In the genomic region with DNA sequence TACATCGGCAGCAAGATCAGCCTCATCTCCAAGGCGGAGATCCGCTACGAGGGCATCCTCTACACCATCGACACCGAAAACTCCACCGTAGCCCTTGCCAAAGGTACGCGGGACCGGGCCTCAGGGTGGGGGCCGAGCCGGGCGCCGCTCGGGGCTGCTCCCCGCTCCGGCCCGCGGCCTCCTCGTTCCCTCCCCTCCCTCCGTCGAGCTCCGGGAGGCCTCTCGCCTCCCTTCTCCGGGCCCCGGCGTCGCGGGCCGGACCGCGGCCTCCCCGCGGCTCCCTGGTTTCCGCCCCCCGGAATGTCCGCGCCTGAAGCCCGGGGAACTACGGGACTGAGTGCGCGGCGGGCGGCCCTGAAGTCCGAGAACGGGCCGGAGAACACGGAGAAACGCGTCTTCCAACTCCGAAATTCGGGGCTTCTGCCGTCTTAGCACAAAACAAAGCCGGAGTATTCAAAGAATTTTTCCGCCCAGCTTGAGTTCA, we compare ENCODE assay signal across 2 cellular contexts.
TF ChIP-seq lines count a peak whose summit lies in the region.

No MANE protein-coding gene starts in this region.

TF ChIP-seq in HEK293, 187 proteins besides CTCF, POLR2A, EP300 and RAD21 (continued from another document and continues in another):
- TF ChIP-seq, protein P1, sequence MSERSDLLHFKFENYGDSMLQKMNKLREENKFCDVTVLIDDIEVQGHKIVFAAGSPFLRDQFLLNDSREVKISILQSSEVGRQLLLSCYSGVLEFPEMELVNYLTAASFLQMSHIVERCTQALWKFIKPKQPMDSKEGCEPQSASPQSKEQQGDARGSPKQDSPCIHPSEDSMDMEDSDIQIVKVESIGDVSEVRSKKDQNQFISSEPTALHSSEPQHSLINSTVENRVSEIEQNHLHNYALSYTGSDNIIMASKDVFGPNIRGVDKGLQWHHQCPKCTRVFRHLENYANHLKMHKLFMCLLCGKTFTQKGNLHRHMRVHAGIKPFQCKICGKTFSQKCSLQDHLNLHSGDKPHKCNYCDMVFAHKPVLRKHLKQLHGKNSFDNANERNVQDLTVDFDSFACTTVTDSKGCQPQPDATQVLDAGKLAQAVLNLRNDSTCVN (tag by site-specific recombination; optimal IDR thresholded peaks at IDR 0.05), result peak; percentile 99
- TF ChIP-seq ZFHX2 (tag by site-specific recombination; conservative IDR thresholded peaks at IDR 0.05), result peak; percentile 11
- no peak for TF ChIP-seq ZFP37 (tag by site-specific recombination; IDR thresholded peaks at IDR 0.05)
- 0 out of 2 replicates have a peak, but pooled peaks have one; percentile 27 for TF ChIP-seq OVOL3 (tag by site-specific recombination; IDR thresholded peaks at IDR 0.05)
- TF ChIP-seq ZBTB48 (tag by site-specific recombination; IDR thresholded peaks at IDR 0.05), result peak; percentile 34
- TF ChIP-seq ZNF660 (tag by site-specific recombination; IDR thresholded peaks at IDR 0.05), result peak; percentile 87
- peak; percentile 59; the same call in 1 of the 2 replicates for TF ChIP-seq ZSCAN16 (tag by site-specific recombination; IDR thresholded peaks at IDR 0.05)
- peak; percentile 86 for TF ChIP-seq YY1 (tag by site-specific recombination; IDR thresholded peaks at IDR 0.05)
- peak; percentile 7; the same call in 1 of the 2 replicates for TF ChIP-seq KLF8 (tag by site-specific recombination; IDR thresholded peaks at IDR 0.05)
- TF ChIP-seq ZNF621 (tag by site-specific recombination; IDR thresholded peaks at IDR 0.05), result no peak
- TF ChIP-seq ZNF549 (tag by site-specific recombination; IDR thresholded peaks at IDR 0.05), result no peak
- TF ChIP-seq ZIC2 (tag by site-specific recombination; IDR thresholded peaks at IDR 0.05), result peak; percentile 48; the same call in 1 of the 2 replicates
- peak; percentile 28; the same call in 1 of the 2 replicates for TF ChIP-seq ZNF791 (tag by site-specific recombination; IDR thresholded peaks at IDR 0.05)
- TF ChIP-seq ZNF433 (tag by site-specific recombination; IDR thresholded peaks at IDR 0.05; ENCODE audit: low read depth), result peak; percentile 2; the same call in 1 of the 2 replicates
- TF ChIP-seq, protein P2, sequence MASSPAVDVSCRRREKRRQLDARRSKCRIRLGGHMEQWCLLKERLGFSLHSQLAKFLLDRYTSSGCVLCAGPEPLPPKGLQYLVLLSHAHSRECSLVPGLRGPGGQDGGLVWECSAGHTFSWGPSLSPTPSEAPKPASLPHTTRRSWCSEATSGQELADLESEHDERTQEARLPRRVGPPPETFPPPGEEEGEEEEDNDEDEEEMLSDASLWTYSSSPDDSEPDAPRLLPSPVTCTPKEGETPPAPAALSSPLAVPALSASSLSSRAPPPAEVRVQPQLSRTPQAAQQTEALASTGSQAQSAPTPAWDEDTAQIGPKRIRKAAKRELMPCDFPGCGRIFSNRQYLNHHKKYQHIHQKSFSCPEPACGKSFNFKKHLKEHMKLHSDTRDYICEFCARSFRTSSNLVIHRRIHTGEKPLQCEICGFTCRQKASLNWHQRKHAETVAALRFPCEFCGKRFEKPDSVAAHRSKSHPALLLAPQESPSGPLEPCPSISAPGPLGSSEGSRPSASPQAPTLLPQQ (tag by site-specific recombination; IDR thresholded peaks at IDR 0.05), result peak; percentile 5; the same call in 1 of the 2 replicates
- 0 out of 2 replicates have a peak, but pooled peaks have one; percentile 9 for TF ChIP-seq ZNF223 (tag by site-specific recombination; IDR thresholded peaks at IDR 0.05)
- TF ChIP-seq SCRT2 (tag by site-specific recombination; IDR thresholded peaks at IDR 0.05), result no peak
- no peak for TF ChIP-seq ZNF776 (tag by site-specific recombination; IDR thresholded peaks at IDR 0.05; ENCODE audit: borderline replicate concordance)
- no peak for TF ChIP-seq ZNF214 (tag by site-specific recombination; IDR thresholded peaks at IDR 0.05; ENCODE audit: borderline replicate concordance)
- TF ChIP-seq, protein P3, sequence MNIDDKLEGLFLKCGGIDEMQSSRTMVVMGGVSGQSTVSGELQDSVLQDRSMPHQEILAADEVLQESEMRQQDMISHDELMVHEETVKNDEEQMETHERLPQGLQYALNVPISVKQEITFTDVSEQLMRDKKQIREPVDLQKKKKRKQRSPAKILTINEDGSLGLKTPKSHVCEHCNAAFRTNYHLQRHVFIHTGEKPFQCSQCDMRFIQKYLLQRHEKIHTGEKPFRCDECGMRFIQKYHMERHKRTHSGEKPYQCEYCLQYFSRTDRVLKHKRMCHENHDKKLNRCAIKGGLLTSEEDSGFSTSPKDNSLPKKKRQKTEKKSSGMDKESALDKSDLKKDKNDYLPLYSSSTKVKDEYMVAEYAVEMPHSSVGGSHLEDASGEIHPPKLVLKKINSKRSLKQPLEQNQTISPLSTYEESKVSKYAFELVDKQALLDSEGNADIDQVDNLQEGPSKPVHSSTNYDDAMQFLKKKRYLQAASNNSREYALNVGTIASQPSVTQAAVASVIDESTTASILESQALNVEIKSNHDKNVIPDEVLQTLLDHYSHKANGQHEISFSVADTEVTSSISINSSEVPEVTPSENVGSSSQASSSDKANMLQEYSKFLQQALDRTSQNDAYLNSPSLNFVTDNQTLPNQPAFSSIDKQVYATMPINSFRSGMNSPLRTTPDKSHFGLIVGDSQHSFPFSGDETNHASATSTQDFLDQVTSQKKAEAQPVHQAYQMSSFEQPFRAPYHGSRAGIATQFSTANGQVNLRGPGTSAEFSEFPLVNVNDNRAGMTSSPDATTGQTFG (tag by site-specific recombination; IDR thresholded peaks at IDR 0.05; ENCODE audit: borderline replicate concordance), result no peak; the same call in 1 of the 2 replicates
- TF ChIP-seq ZNF623 (tag by site-specific recombination; IDR thresholded peaks at IDR 0.05), result no peak
- TF ChIP-seq GLIS1 (tag by site-specific recombination; IDR thresholded peaks at IDR 0.05), result peak; percentile 93
- TF ChIP-seq ZNF146 (tag by site-specific recombination; IDR thresholded peaks at IDR 0.05), result peak; percentile 4; the same call in 1 of the 2 replicates
- peak; percentile 51; the same call in 1 of the 2 replicates for TF ChIP-seq ZEB2 (tag by site-specific recombination; IDR thresholded peaks at IDR 0.05)

TF ChIP-seq in HepG2, 621 proteins besides CTCF, POLR2A, EP300 and RAD21 (continued from another document and continues in another):
- TF ChIP-seq, protein P4, sequence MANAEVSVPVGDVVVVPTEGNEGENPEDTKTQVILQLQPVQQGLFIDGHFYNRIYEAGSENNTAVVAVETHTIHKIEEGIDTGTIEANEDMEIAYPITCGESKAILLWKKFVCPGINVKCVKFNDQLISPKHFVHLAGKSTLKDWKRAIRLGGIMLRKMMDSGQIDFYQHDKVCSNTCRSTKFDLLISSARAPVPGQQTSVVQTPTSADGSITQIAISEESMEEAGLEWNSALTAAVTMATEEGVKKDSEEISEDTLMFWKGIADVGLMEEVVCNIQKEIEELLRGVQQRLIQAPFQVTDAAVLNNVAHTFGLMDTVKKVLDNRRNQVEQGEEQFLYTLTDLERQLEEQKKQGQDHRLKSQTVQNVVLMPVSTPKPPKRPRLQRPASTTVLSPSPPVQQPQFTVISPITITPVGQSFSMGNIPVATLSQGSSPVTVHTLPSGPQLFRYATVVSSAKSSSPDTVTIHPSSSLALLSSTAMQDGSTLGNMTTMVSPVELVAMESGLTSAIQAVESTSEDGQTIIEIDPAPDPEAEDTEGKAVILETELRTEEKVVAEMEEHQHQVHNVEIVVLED (CRISPR knock-in tag; IDR thresholded peaks at IDR 0.05; ENCODE audit: borderline replicate concordance), result 0 out of 2 replicates have a peak, but pooled peaks have one; percentile 0
- TF ChIP-seq KDM5A (IDR thresholded peaks at IDR 0.05; ENCODE audit: borderline replicate concordance, low read length), result peak; percentile 17; the same call in 1 of the 2 replicates
- TF ChIP-seq ZFP37 (CRISPR knock-in tag; IDR thresholded peaks at IDR 0.05; ENCODE audit: borderline replicate concordance), result 0 out of 2 replicates have a peak, but pooled peaks have one; percentile 8
- TF ChIP-seq, protein P5, sequence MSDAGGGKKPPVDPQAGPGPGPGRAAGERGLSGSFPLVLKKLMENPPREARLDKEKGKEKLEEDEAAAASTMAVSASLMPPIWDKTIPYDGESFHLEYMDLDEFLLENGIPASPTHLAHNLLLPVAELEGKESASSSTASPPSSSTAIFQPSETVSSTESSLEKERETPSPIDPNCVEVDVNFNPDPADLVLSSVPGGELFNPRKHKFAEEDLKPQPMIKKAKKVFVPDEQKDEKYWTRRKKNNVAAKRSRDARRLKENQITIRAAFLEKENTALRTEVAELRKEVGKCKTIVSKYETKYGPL (CRISPR knock-in tag; IDR thresholded peaks at IDR 0.05), result no peak
- no peak for TF ChIP-seq ZNF468 (CRISPR knock-in tag; IDR thresholded peaks at IDR 0.05)
- no peak for TF ChIP-seq ZSCAN31 (CRISPR knock-in tag; IDR thresholded peaks at IDR 0.05; ENCODE audit: low read depth)
- no peak for TF ChIP-seq ZSCAN12 (CRISPR knock-in tag; IDR thresholded peaks at IDR 0.05)
- 0 out of 2 replicates have a peak, but pooled peaks have one; percentile 10 for TF ChIP-seq SAFB2 (CRISPR knock-in tag; IDR thresholded peaks at IDR 0.05; ENCODE audit: borderline replicate concordance, low read depth)
- no peak for TF ChIP-seq CHCHD3 (CRISPR knock-in tag; IDR thresholded peaks at IDR 0.05)
- TF ChIP-seq ZSCAN20 (CRISPR knock-in tag; IDR thresholded peaks at IDR 0.05; ENCODE audit: borderline replicate concordance), result 0 out of 2 replicates have a peak, but pooled peaks have one; percentile 16
- TF ChIP-seq ZNF724P (CRISPR knock-in tag; IDR thresholded peaks at IDR 0.05; ENCODE audit: borderline replicate concordance), result 0 out of 2 replicates have a peak, but pooled peaks have one; percentile 0
- TF ChIP-seq KLF16 (CRISPR knock-in tag; IDR thresholded peaks at IDR 0.05), result no peak
- TF ChIP-seq, protein P6, sequence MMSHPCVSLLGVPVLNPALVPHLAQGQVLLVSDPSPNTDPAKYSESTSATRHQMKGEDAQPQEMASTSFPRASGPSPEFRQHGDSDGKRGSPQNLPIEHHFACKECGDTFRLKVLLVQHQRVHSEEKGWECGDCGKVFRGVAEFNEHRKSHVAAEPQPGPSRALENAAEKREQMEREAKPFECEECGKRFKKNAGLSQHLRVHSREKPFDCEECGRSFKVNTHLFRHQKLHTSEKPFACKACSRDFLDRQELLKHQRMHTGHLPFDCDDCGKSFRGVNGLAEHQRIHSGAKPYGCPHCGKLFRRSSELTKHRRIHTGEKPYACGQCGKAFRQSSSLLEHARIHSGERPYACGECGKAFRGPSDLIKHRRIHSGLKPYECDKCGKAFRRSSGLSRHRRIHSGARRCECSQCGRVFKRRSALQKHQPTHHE (CRISPR knock-in tag; IDR thresholded peaks at IDR 0.05; ENCODE audit: borderline replicate concordance), result 0 out of 2 replicates have a peak, but pooled peaks have one; percentile 44
- TF ChIP-seq AHR (CRISPR knock-in tag; IDR thresholded peaks at IDR 0.05), result peak; percentile 14; the same call in 1 of the 2 replicates
- TF ChIP-seq, protein P7, sequence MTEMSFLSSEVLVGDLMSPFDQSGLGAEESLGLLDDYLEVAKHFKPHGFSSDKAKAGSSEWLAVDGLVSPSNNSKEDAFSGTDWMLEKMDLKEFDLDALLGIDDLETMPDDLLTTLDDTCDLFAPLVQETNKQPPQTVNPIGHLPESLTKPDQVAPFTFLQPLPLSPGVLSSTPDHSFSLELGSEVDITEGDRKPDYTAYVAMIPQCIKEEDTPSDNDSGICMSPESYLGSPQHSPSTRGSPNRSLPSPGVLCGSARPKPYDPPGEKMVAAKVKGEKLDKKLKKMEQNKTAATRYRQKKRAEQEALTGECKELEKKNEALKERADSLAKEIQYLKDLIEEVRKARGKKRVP (CRISPR knock-in tag; IDR thresholded peaks at IDR 0.05), result no peak
- TF ChIP-seq, protein P8, sequence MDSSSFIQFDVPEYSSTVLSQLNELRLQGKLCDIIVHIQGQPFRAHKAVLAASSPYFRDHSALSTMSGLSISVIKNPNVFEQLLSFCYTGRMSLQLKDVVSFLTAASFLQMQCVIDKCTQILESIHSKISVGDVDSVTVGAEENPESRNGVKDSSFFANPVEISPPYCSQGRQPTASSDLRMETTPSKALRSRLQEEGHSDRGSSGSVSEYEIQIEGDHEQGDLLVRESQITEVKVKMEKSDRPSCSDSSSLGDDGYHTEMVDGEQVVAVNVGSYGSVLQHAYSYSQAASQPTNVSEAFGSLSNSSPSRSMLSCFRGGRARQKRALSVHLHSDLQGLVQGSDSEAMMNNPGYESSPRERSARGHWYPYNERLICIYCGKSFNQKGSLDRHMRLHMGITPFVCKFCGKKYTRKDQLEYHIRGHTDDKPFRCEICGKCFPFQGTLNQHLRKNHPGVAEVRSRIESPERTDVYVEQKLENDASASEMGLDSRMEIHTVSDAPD (CRISPR knock-in tag; IDR thresholded peaks at IDR 0.05), result 0 out of 2 replicates have a peak, but pooled peaks have one; percentile 0
- 0 out of 2 replicates have a peak, but pooled peaks have one; percentile 13 for TF ChIP-seq ZNF274 (CRISPR knock-in tag; IDR thresholded peaks at IDR 0.05)
- TF ChIP-seq YEATS4 (CRISPR knock-in tag; IDR thresholded peaks at IDR 0.05; ENCODE audit: borderline replicate concordance), result peak; percentile 14; the same call in 1 of the 2 replicates
- TF ChIP-seq, protein P9, sequence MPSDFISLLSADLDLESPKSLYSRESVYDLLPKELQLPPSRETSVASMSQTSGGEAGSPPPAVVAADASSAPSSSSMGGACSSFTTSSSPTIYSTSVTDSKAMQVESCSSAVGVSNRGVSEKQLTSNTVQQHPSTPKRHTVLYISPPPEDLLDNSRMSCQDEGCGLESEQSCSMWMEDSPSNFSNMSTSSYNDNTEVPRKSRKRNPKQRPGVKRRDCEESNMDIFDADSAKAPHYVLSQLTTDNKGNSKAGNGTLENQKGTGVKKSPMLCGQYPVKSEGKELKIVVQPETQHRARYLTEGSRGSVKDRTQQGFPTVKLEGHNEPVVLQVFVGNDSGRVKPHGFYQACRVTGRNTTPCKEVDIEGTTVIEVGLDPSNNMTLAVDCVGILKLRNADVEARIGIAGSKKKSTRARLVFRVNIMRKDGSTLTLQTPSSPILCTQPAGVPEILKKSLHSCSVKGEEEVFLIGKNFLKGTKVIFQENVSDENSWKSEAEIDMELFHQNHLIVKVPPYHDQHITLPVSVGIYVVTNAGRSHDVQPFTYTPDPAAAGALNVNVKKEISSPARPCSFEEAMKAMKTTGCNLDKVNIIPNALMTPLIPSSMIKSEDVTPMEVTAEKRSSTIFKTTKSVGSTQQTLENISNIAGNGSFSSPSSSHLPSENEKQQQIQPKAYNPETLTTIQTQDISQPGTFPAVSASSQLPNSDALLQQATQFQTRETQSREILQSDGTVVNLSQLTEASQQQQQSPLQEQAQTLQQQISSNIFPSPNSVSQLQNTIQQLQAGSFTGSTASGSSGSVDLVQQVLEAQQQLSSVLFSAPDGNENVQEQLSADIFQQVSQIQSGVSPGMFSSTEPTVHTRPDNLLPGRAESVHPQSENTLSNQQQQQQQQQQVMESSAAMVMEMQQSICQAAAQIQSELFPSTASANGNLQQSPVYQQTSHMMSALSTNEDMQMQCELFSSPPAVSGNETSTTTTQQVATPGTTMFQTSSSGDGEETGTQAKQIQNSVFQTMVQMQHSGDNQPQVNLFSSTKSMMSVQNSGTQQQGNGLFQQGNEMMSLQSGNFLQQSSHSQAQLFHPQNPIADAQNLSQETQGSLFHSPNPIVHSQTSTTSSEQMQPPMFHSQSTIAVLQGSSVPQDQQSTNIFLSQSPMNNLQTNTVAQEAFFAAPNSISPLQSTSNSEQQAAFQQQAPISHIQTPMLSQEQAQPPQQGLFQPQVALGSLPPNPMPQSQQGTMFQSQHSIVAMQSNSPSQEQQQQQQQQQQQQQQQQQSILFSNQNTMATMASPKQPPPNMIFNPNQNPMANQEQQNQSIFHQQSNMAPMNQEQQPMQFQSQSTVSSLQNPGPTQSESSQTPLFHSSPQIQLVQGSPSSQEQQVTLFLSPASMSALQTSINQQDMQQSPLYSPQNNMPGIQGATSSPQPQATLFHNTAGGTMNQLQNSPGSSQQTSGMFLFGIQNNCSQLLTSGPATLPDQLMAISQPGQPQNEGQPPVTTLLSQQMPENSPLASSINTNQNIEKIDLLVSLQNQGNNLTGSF (CRISPR knock-in tag; IDR thresholded peaks at IDR 0.05), result 0 out of 2 replicates have a peak, but pooled peaks have one; percentile 30
- no peak for TF ChIP-seq RFXANK (CRISPR knock-in tag; IDR thresholded peaks at IDR 0.05)
- TF ChIP-seq HOXA9 (CRISPR knock-in tag; IDR thresholded peaks at IDR 0.05; ENCODE audit: borderline replicate concordance), result peak; percentile 63; the same call in 1 of the 2 replicates
- no peak for TF ChIP-seq ZNF24 (IDR thresholded peaks at IDR 0.05)
- no peak for TF ChIP-seq TBX2 (CRISPR knock-in tag; IDR thresholded peaks at IDR 0.05; ENCODE audit: borderline replicate concordance)
